In genomic region chr3:126998728-126999127, GRCh38 we compare ENCODE assay signal across 17 cellular contexts. TPM values are rescaled to one million over a fixed set of nuclear protein-coding genes. Genes with fewer than 3 reads are reported as not detected.
A peak's percentile ranks its signal among the peaks of the same experiment; 100 is the strongest.
DNase-seq lines count a peak whose midpoint lies in the region; ATAC-seq and TF ChIP-seq lines count a peak whose summit lies in the region.
"Had no signal": no experiment of that assay in that cellular context is flagged by ENCODE, and none has a peak within 500 bp of the region (broad histone marks: within the 10 kb centered on the region; RNA-seq: fewer than 3 reads in every experiment).

No MANE protein-coding gene starts in this region.

- DNase-seq in NCI-H748 (lab: John Stamatoyannopoulos, UW; ENCODE audit: unreplicated experiment) (peak; percentile 80), NCI-H748 treated with DMSO at 0.1 percent for 48 hours (lab: John Stamatoyannopoulos, UW) (no peak), NCI-H2081 treated with DMSO at 0.1 percent for 48 hours (lab: John Stamatoyannopoulos, UW) (peak; percentile 53), colonic mucosa (peak; percentile 32), transverse colon (peak; percentile 44), stomach (no peak), HuH-7.5 (ENCODE audit: low spot score) (no peak)
- DNase-seq: activated CD4-positive, alpha-beta T cell treated with anti-CD3 and anti-CD28 coated beads, Interleukin-2, amount 50 U/mL, for 1 hour; CD8-positive, alpha-beta T cell; effector CD4-positive, alpha-beta T cell; EL; left ventricle myocardium inferior; stimulated activated naive B cell treated with anti-CD40 and anti-IgM and Interleukin-4, amounts not matched to agents 10 μg/mL and 1 μg/mL and 100 μg/mL, for 72 hours had no signal

- intact Hi-C loops in colonic mucosa (cut with DNase I), result no loop called here
- intact Hi-C loops in transverse colon (cut with DNase I; ENCODE audit: low total_unique reads), result no loop called here
- intact Hi-C loops in stomach (cut with DNase I; ENCODE audit: low total_unique reads), result no loop called here

- no peaks in the 10 kb centered on the region for H3K9me3 ChIP-seq in colonic mucosa
- no peaks in the 10 kb centered on the region for H3K9me3 ChIP-seq in transverse colon
- H3K9me3 ChIP-seq in stomach, result no peaks in the 10 kb centered on the region
- H3K9me3 ChIP-seq: esophagus muscularis mucosa, HAP-1, left ventricle myocardium inferior, right atrium auricular region had no signal

- H3K27ac ChIP-seq in colonic mucosa (no peak overlapping the region), transverse colon (peak overlapping the region in 1 of 4 donors; percentile 12), stomach (peak overlapping the region in 2 of 5 donors; percentile 32 to 58)
- H3K27ac ChIP-seq: left ventricle myocardium inferior, right atrium auricular region had no signal

- no peak overlapping the region for H3K9ac ChIP-seq in colonic mucosa (ENCODE audit: low read depth in 2 of 2, low read length in 2 of 2)

- H3K4me1 ChIP-seq in colonic mucosa (no peaks in the 10 kb centered on the region), transverse colon (peaks cover 12 to 32% (median 18%) of the 10 kb centered on the region in 4 donors), stomach (peaks cover 27 to 81% (median 69%) of the 10 kb centered on the region in 4 donors)
- H3K4me1 ChIP-seq: HAP-1 had no signal

- no peaks in the 10 kb centered on the region for H3K36me3 ChIP-seq in colonic mucosa
- H3K36me3 ChIP-seq in transverse colon, result no peaks in the 10 kb centered on the region
- H3K36me3 ChIP-seq in stomach, result peaks cover 0 to 10% (median 6%) of the 10 kb centered on the region in 4 donors
- H3K36me3 ChIP-seq: left ventricle myocardium inferior, right atrium auricular region had no signal

- no peak for ATAC-seq in HG02840 (IDR thresholded peaks at IDR 0.05; ENCODE audit: low FRiP score, unreplicated experiment)
- ATAC-seq: CD8-positive, alpha-beta T cell; stimulated activated naive B cell treated with anti-CD40 and anti-IgM and Interleukin-4, amounts not matched to agents 10 μg/mL and 1 μg/mL and 100 μg/mL, for 72 hours had no signal

- H3K4me3 ChIP-seq in colonic mucosa (no peak overlapping the region), transverse colon (no peak overlapping the region), stomach (no peak overlapping the region)
- H3K4me3 ChIP-seq: esophagus muscularis mucosa, HAP-1, left ventricle myocardium inferior, right atrium auricular region had no signal

- WGBS in transverse colon (ENCODE audit: low coverage in 1 of 2), 2 donors, result 46% methylated on average over 3 of the region's 3 CpGs; no CpG with 5 or more reads in 1 of the 2 donors
- 34 to 52% (median 44%) methylated on average over 3 of the region's 3 CpGs for WGBS in stomach, 5 donors

- H3K27me3 ChIP-seq in colonic mucosa, result no peaks in the 10 kb centered on the region
- H3K27me3 ChIP-seq in transverse colon, result no peaks in the 10 kb centered on the region
- H3K27me3 ChIP-seq in stomach, result no peaks in the 10 kb centered on the region
- H3K27me3 ChIP-seq: esophagus muscularis mucosa, right atrium auricular region had no signal

- TF ChIP-seq CTCF in colonic mucosa (IDR thresholded peaks at IDR 0.05), result no peak
- no peak for TF ChIP-seq CTCF in transverse colon (IDR thresholded peaks at IDR 0.05)
- no peak for TF ChIP-seq CTCF in stomach (IDR thresholded peaks at IDR 0.05)

- TF ChIP-seq POLR2A in transverse colon (IDR thresholded peaks at IDR 0.05) (no peak), stomach (IDR thresholded peaks at IDR 0.05) (no peak)

- no peak for TF ChIP-seq EP300 in transverse colon (IDR thresholded peaks at IDR 0.05; ENCODE audit: low read depth)
- TF ChIP-seq EP300 in stomach (IDR thresholded peaks at IDR 0.05), result no peak

- in situ Hi-C loops in transverse colon (cut with MboI; ENCODE audit: low pct_ligation_motif_present in 1 of 4, low pct_unique_long_range_greater_than_20kb in 1 of 4, low sequenced_read_pairs in 3 of 4), result no loop called here

RNA-seq across cellular contexts. Expression of gene PLXNA1, which starts 15.8 kb away (rescaled TPM):
- 10 to 100 TPM; 16.0 to 19.3 TPM for total RNA-seq in colonic mucosa
- 10 to 100 TPM; 20.8 to 56.7 (median 27.7) TPM for total RNA-seq in transverse colon
- total RNA-seq in stomach, result 10 to 100 TPM; 12.1 to 54.7 (median 16.9) TPM
- 1 to 10 TPM in 2 of 3 donors, under 1 TPM in 1; 0.92 to 7.0 (median 3.4) TPM for polyA plus RNA-seq in stomach

Comparison
In these comparisons a context has a peak if more than half of its experiments do, and no peak if none do; other contexts are left out.
1. DNase-seq: peak in NCI-H748 (single experiment), NCI-H2081 treated with DMSO at 0.1 percent for 48 hours (single experiment), colonic mucosa (single experiment) and transverse colon (single experiment); none in NCI-H748 treated with DMSO at 0.1 percent for 48 hours (single experiment), stomach (single experiment) and HuH-7.5 (single experiment).